22 cellular contexts compared by ENCODE assay signal in genomic region chr19:10061717-10062310, GRCh38. TPM values are rescaled to one million over a fixed set of nuclear protein-coding genes. Genes with fewer than 3 reads are reported as not detected.
DNase-seq lines count a peak whose midpoint lies in the region; ATAC-seq and TF ChIP-seq lines count a peak whose summit lies in the region.
"Had no signal": no experiment of that assay in that cellular context is flagged by ENCODE, and none has a peak within 500 bp of the region (broad histone marks: within the 10 kb centered on the region; RNA-seq: fewer than 3 reads in every experiment).

No MANE protein-coding gene starts in this region.

- no peak overlapping the region for H3K27ac ChIP-seq in sigmoid colon
- H3K27ac ChIP-seq: SJCRH30 had no signal

- POLR2A ChIA-PET in activated CD8-positive, alpha-beta T cell treated with anti-CD3 and anti-CD28 coated beads for 36 hours (lab: Charles Lee): no interaction called here

- WGBS in sigmoid colon, 2 donors: 30 to 38% methylated on average over 21 of the region's 21 CpGs

- H3K27me3 ChIP-seq in sigmoid colon: peaks cover 0 to 30% (median 7%) of the 10 kb centered on the region in 3 donors
- H3K27me3 ChIP-seq: BE2C, SJCRH30 had no signal

- no peaks in the 10 kb centered on the region for H3K9me3 Mint-ChIP-seq in activated CD8-positive, alpha-beta T cell treated with anti-CD3 and anti-CD28 coated beads for 36 hours
- no peaks in the 10 kb centered on the region for H3K9me3 Mint-ChIP-seq in effector memory CD8-positive, alpha-beta T cell
- H3K9me3 Mint-ChIP-seq: activated CD4-positive, alpha-beta T cell treated with anti-CD3 and anti-CD28 coated beads, Interleukin-2, amount 10 ng/mL, durations not matched to agents 24 days and 14 days; nephron had no signal

- H3K4me3 Mint-ChIP-seq in activated CD8-positive, alpha-beta T cell treated with anti-CD3 and anti-CD28 coated beads for 36 hours: no peak overlapping the region
- no peak overlapping the region for H3K4me3 Mint-ChIP-seq in effector memory CD8-positive, alpha-beta T cell
- H3K4me3 Mint-ChIP-seq: activated CD4-positive, alpha-beta T cell treated with anti-CD3 and anti-CD28 coated beads, Interleukin-2, amount 10 ng/mL, durations not matched to agents 24 days and 14 days; memory B cell; nephron; stimulated activated memory B cell treated with anti-CD40 and anti-IgM and Interleukin-4, amounts not matched to agents 10 μg/mL and 1 μg/mL and 100 μg/mL, for 72 hours had no signal

- no peak overlapping the region for H3K27ac Mint-ChIP-seq in activated CD8-positive, alpha-beta T cell treated with anti-CD3 and anti-CD28 coated beads for 36 hours
- no peak overlapping the region for H3K27ac Mint-ChIP-seq in effector memory CD8-positive, alpha-beta T cell
- H3K27ac Mint-ChIP-seq: activated CD4-positive, alpha-beta T cell treated with anti-CD3 and anti-CD28 coated beads, Interleukin-2, amount 10 ng/mL, durations not matched to agents 24 days and 14 days; memory B cell; nephron; stimulated activated memory B cell treated with anti-CD40 and anti-IgM and Interleukin-4, amounts not matched to agents 10 μg/mL and 1 μg/mL and 100 μg/mL, for 72 hours had no signal

- H3K4me1 ChIP-seq in sigmoid colon: no peaks in the 10 kb centered on the region
- H3K4me1 ChIP-seq: BE2C, SJCRH30 had no signal

- TF ChIP-seq POLR2A in sigmoid colon (IDR thresholded peaks at IDR 0.05): no peak

- H3K36me3 ChIP-seq in sigmoid colon: no peaks in the 10 kb centered on the region
- H3K36me3 ChIP-seq: BE2C, MG63, SJCRH30 had no signal

- H3K4me3 ChIP-seq in sigmoid colon: no peak overlapping the region
- H3K4me3 ChIP-seq: MG63, SJCRH30 had no signal

- no peaks in the 10 kb centered on the region for H3K9me3 ChIP-seq in sigmoid colon
- H3K9me3 ChIP-seq: BE2C, SJCRH30 had no signal

- H3K4me1 Mint-ChIP-seq in activated CD8-positive, alpha-beta T cell treated with anti-CD3 and anti-CD28 coated beads for 36 hours (ENCODE audit: low read depth): no peaks in the 10 kb centered on the region
- H3K4me1 Mint-ChIP-seq in effector memory CD8-positive, alpha-beta T cell (ENCODE audit: low read depth in 2 of 2): no peaks in the 10 kb centered on the region
- H3K4me1 Mint-ChIP-seq: activated CD4-positive, alpha-beta T cell treated with anti-CD3 and anti-CD28 coated beads, Interleukin-2, amount 10 ng/mL, durations not matched to agents 24 days and 14 days; memory B cell; nephron; stimulated activated memory B cell treated with anti-CD40 and anti-IgM and Interleukin-4, amounts not matched to agents 10 μg/mL and 1 μg/mL and 100 μg/mL, for 72 hours had no signal

- CTCF ChIA-PET in activated CD8-positive, alpha-beta T cell treated with anti-CD3 and anti-CD28 coated beads for 36 hours (lab: Charles Lee): no interaction called here

- intact Hi-C loops in activated CD8-positive, alpha-beta T cell treated with anti-CD3 and anti-CD28 coated beads for 36 hours (cut with micrococcal nuclease): no loop called here
- intact Hi-C loops in sigmoid colon (cut with DNase I): no loop called here

- peaks cover 7% of the 10 kb centered on the region for H3K27me3 Mint-ChIP-seq in activated CD8-positive, alpha-beta T cell treated with anti-CD3 and anti-CD28 coated beads for 36 hours
- H3K27me3 Mint-ChIP-seq in effector memory CD8-positive, alpha-beta T cell: peaks cover 20 to 34% of the 10 kb centered on the region in 2 donors
- H3K27me3 Mint-ChIP-seq: activated CD4-positive, alpha-beta T cell treated with anti-CD3 and anti-CD28 coated beads, Interleukin-2, amount 10 ng/mL, durations not matched to agents 24 days and 14 days had no signal

- peak; percentile 13 for ATAC-seq in activated CD8-positive, alpha-beta T cell treated with anti-CD3 and anti-CD28 coated beads for 36 hours
- ATAC-seq in effector memory CD8-positive, alpha-beta T cell (replicated peaks): no peak
- no peak for ATAC-seq in GM21825 (IDR thresholded peaks at IDR 0.05; ENCODE audit: unreplicated experiment)
- ATAC-seq: stimulated activated memory B cell treated with anti-CD40 and anti-IgM and Interleukin-4, amounts not matched to agents 10 μg/mL and 1 μg/mL and 100 μg/mL, for 72 hours had no signal

- DNase-seq in Daoy (ENCODE audit: low read depth) (peak; percentile 21), HK-2 (ENCODE audit: unreplicated experiment) (peak; percentile 51), islet precursor cell (peak; percentile 69), sigmoid colon (no peak), anterior cingulate cortex (lab: John Stamatoyannopoulos, UW) (no peak)
- DNase-seq in activated CD8-positive, alpha-beta T cell treated with anti-CD3 and anti-CD28 coated beads for 36 hours: no peak
- no peak for DNase-seq in effector memory CD8-positive, alpha-beta T cell
- DNase-seq: activated CD4-positive, alpha-beta T cell treated with anti-CD3 and anti-CD28 coated beads, Interleukin-2, amount 10 ng/mL, durations not matched to agents 24 days and 14 days; activated naive CD4-positive, alpha-beta T cell treated with Interleukin-2 at 50 U/mL for 16 hours; activated T-cell treated with anti-CD3 and anti-CD28 coated beads for 4 hours; BE2C; MG63; NCI-H187 treated with DMSO at 0.1 percent for 48 hours; NCI-H510A; T1000 had no signal

- TF ChIP-seq EP300 in sigmoid colon (IDR thresholded peaks at IDR 0.05): no peak

- no peak for TF ChIP-seq CTCF in activated CD8-positive, alpha-beta T cell treated with anti-CD3 and anti-CD28 coated beads for 36 hours (IDR thresholded peaks at IDR 0.05)
- TF ChIP-seq CTCF in sigmoid colon (IDR thresholded peaks at IDR 0.05): no peak

- no peaks in the 10 kb centered on the region for H3K36me3 Mint-ChIP-seq in activated CD8-positive, alpha-beta T cell treated with anti-CD3 and anti-CD28 coated beads for 36 hours (ENCODE audit: low read depth)
- no peaks in the 10 kb centered on the region for H3K36me3 Mint-ChIP-seq in effector memory CD8-positive, alpha-beta T cell (ENCODE audit: insufficient read depth)
- H3K36me3 Mint-ChIP-seq: stimulated activated memory B cell treated with anti-CD40 and anti-IgM and Interleukin-4, amounts not matched to agents 10 μg/mL and 1 μg/mL and 100 μg/mL, for 72 hours had no signal

RNA-seq across cellular contexts. Expression of gene SHFL, which starts 24.3 kb away (rescaled TPM):
- total RNA-seq in Daoy (2014; rRNA removed; shearing (Covaris generic)): 11.1 and 11.4 TPM in 2 replicates
- total RNA-seq in activated CD8-positive, alpha-beta T cell treated with anti-CD3 and anti-CD28 coated beads for 36 hours: 10 to 100 TPM; 45.6 to 49.5 TPM
- 10 to 100 TPM; 25.3 to 44.9 (median 27.9) TPM for total RNA-seq in sigmoid colon
- polyA plus RNA-seq in sigmoid colon: 10 to 100 TPM; 17.1 to 39.0 (median 23.4) TPM
- total RNA-seq: SJCRH30 had no signal

RNA-seq across cellular contexts. Expression of gene ANGPTL6, which starts 40.7 kb away (rescaled TPM):
- 0.69 TPM in 1 of 2 replicates, not detected in the other for total RNA-seq in Daoy (2014; rRNA removed; shearing (Covaris generic))
- 10 to 100 TPM; 11.8 to 12.0 TPM for total RNA-seq in activated CD8-positive, alpha-beta T cell treated with anti-CD3 and anti-CD28 coated beads for 36 hours
- not detected for total RNA-seq in sigmoid colon
- polyA plus RNA-seq in sigmoid colon: 1 to 10 TPM in 1 of 3 donors, under 1 TPM in 1, not detected in 1; 0.69 to 1.6 TPM
- total RNA-seq: SJCRH30 had no signal

RNA-seq across cellular contexts. Expression of gene PPAN, which starts 44.3 kb away (rescaled TPM):
- total RNA-seq in Daoy (2014; rRNA removed; shearing (Covaris generic)): 55.3 and 68.6 TPM in 2 replicates
- total RNA-seq in activated CD8-positive, alpha-beta T cell treated with anti-CD3 and anti-CD28 coated beads for 36 hours: 100 to 1,000 TPM; 165 to 171 TPM
- 10 to 100 TPM; 24.6 to 29.1 (median 25.8) TPM for total RNA-seq in sigmoid colon
- polyA plus RNA-seq in sigmoid colon: 10 to 100 TPM; 16.2 to 58.7 (median 18.5) TPM

RNA-seq across cellular contexts. Expression of gene RDH8, which starts 48.5 kb away (rescaled TPM):
- not detected in 2 replicates for total RNA-seq in Daoy (2014; rRNA removed; shearing (Covaris generic))
- total RNA-seq in activated CD8-positive, alpha-beta T cell treated with anti-CD3 and anti-CD28 coated beads for 36 hours: not detected
- total RNA-seq in sigmoid colon: not detected
- not detected for polyA plus RNA-seq in sigmoid colon
- total RNA-seq: activated CD4-positive, alpha-beta T cell treated with anti-CD3 and anti-CD28 coated beads, Interleukin-2, amount 10 ng/mL, durations not matched to agents 24 days and 14 days; renal cortical epithelial cell; SJCRH30 had no signal
- polyA plus RNA-seq: esophagus had no signal

RNA-seq across cellular contexts. Expression of gene P2RY11, which starts 49.7 kb away (rescaled TPM):
- total RNA-seq in Daoy (2014; rRNA removed; shearing (Covaris generic)): 3.4 and 3.6 TPM in 2 replicates
- total RNA-seq in activated CD8-positive, alpha-beta T cell treated with anti-CD3 and anti-CD28 coated beads for 36 hours: 10 to 100 TPM; 59.0 to 62.1 TPM
- 10 to 100 TPM in 1 of 4 donors, 1 to 10 TPM in 3; 2.9 to 10.3 (median 6.3) TPM for total RNA-seq in sigmoid colon
- polyA plus RNA-seq in sigmoid colon: 10 to 100 TPM in 1 of 3 donors, 1 to 10 TPM in 2; 1.2 to 18.5 (median 1.8) TPM

Comparison
In these comparisons a context has a peak if more than half of its experiments do, and no peak if none do; other contexts are left out.
1. DNase-seq: peak in Daoy (single experiment), HK-2 (single experiment) and islet precursor cell (single experiment); none in activated CD8-positive, alpha-beta T cell treated with anti-CD3 and anti-CD28 coated beads for 36 hours (single experiment), effector memory CD8-positive, alpha-beta T cell (0 of 3), sigmoid colon (single experiment) and anterior cingulate cortex (0 of 58).